Comparison of ENCODE assay signal across 1 cellular context in genomic region chr2:39570130-39570555, GRCh38.
TF ChIP-seq lines count a peak whose summit lies in the region.

No MANE protein-coding gene starts in this region.

TF ChIP-seq in HepG2, 621 proteins besides CTCF, POLR2A, EP300 and RAD21 (continued from another document and continues in another):
- 0 out of 4 replicates have a peak, but pooled peaks of 1 of the 2 experiments have one; percentile 19 for TF ChIP-seq REST (IDR thresholded peaks at IDR 0.05; ENCODE audit: borderline replicate concordance in 1 of 2, low read depth in 1 of 2, low read length in 2 of 2)
- peak; percentile 53; the same call in 1 of the 2 replicates for TF ChIP-seq ZBTB7B (CRISPR knock-in tag; IDR thresholded peaks at IDR 0.05)
- TF ChIP-seq ZNF225 (CRISPR knock-in tag; IDR thresholded peaks at IDR 0.05) = no peak
- TF ChIP-seq MAFK (conservative IDR thresholded peaks at IDR 0.05 in 1 of 2, IDR thresholded peaks at IDR 0.05 in 1 of 2; ENCODE audit: low read length in 2 of 2) = peak; percentile 83 to 87
- no peak for TF ChIP-seq SOX13 (IDR thresholded peaks at IDR 0.05)
- peak in 1 of 2 experiments; percentile 79; a peak in 2 of 4 replicates for TF ChIP-seq SOX13 (CRISPR knock-in tag; conservative IDR thresholded peaks at IDR 0.05 in 1 of 2, IDR thresholded peaks at IDR 0.05 in 1 of 2)
- TF ChIP-seq, protein P1, sequence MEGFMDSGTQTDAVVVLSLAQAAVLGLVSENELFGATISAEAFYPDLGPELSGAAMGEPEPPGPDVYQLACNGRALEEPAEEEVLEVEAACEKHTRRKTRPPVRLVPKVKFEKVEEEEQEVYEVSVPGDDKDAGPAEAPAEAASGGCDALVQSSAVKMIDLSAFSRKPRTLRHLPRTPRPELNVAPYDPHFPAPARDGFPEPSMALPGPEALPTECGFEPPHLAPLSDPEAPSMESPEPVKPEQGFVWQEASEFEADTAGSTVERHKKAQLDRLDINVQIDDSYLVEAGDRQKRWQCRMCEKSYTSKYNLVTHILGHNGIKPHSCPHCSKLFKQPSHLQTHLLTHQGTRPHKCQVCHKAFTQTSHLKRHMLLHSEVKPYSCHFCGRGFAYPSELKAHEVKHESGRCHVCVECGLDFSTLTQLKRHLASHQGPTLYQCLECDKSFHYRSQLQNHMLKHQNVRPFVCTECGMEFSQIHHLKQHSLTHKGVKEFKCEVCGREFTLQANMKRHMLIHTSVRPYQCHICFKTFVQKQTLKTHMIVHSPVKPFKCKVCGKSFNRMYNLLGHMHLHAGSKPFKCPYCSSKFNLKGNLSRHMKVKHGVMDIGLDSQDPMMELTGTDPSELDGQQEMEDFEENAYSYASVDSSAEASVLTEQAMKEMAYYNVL (CRISPR knock-in tag; IDR thresholded peaks at IDR 0.05; ENCODE audit: borderline replicate concordance) = 0 out of 2 replicates have a peak, but pooled peaks have one; percentile 61
- TF ChIP-seq, protein P2, sequence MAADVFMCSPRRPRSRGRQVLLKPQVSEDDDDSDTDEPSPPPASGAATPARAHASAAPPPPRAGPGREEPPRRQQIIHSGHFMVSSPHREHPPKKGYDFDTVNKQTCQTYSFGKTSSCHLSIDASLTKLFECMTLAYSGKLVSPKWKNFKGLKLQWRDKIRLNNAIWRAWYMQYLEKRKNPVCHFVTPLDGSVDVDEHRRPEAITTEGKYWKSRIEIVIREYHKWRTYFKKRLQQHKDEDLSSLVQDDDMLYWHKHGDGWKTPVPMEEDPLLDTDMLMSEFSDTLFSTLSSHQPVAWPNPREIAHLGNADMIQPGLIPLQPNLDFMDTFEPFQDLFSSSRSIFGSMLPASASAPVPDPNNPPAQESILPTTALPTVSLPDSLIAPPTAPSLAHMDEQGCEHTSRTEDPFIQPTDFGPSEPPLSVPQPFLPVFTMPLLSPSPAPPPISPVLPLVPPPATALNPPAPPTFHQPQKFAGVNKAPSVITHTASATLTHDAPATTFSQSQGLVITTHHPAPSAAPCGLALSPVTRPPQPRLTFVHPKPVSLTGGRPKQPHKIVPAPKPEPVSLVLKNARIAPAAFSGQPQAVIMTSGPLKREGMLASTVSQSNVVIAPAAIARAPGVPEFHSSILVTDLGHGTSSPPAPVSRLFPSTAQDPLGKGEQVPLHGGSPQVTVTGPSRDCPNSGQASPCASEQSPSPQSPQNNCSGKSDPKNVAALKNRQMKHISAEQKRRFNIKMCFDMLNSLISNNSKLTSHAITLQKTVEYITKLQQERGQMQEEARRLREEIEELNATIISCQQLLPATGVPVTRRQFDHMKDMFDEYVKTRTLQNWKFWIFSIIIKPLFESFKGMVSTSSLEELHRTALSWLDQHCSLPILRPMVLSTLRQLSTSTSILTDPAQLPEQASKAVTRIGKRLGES (CRISPR knock-in tag; IDR thresholded peaks at IDR 0.05; ENCODE audit: borderline replicate concordance) = no peak
- TF ChIP-seq ZNF232 (CRISPR knock-in tag; IDR thresholded peaks at IDR 0.05; ENCODE audit: borderline replicate concordance) = no peak
- peak; percentile 76; the same call in 1 of the 2 replicates for TF ChIP-seq TBX2 (CRISPR knock-in tag; IDR thresholded peaks at IDR 0.05; ENCODE audit: borderline replicate concordance)
- peak; percentile 37 for TF ChIP-seq MED8 (CRISPR knock-in tag; IDR thresholded peaks at IDR 0.05; ENCODE audit: insufficient replicate concordance)
- TF ChIP-seq HDAC6 (IDR thresholded peaks at IDR 0.05; ENCODE audit: low read depth, low read length) = no peak
- TF ChIP-seq FOXJ3 (CRISPR knock-in tag; IDR thresholded peaks at IDR 0.05; ENCODE audit: borderline replicate concordance) = peak; percentile 62; the same call in 1 of the 2 replicates
- TF ChIP-seq ZNF709 (CRISPR knock-in tag; IDR thresholded peaks at IDR 0.05) = 0 out of 2 replicates have a peak, but pooled peaks have one; percentile 58
- peak; percentile 47; the same call in 1 of the 2 replicates for TF ChIP-seq MXD4 (CRISPR knock-in tag; IDR thresholded peaks at IDR 0.05)
- TF ChIP-seq CEBPG (CRISPR knock-in tag; IDR thresholded peaks at IDR 0.05) = peak; percentile 39; the same call in 1 of the 2 replicates
- TF ChIP-seq ZNF510 (CRISPR knock-in tag; IDR thresholded peaks at IDR 0.05; ENCODE audit: low read depth) = no peak
- TF ChIP-seq ZKSCAN8 (CRISPR knock-in tag; IDR thresholded peaks at IDR 0.05; ENCODE audit: borderline replicate concordance) = 0 out of 2 replicates have a peak, but pooled peaks have one; percentile 16
- TF ChIP-seq DPF2 (CRISPR knock-in tag; IDR thresholded peaks at IDR 0.05; ENCODE audit: borderline replicate concordance, low read depth) = 0 out of 2 replicates have a peak, but pooled peaks have one; percentile 14
- TF ChIP-seq RFX1 (IDR thresholded peaks at IDR 0.05) = no peak
- TF ChIP-seq SALL1 (CRISPR knock-in tag; IDR thresholded peaks at IDR 0.05) = peak; percentile 68; the same call in 1 of the 2 replicates
- TF ChIP-seq ZMYM4 (CRISPR knock-in tag; IDR thresholded peaks at IDR 0.05) = peak; percentile 77
- 0 out of 2 replicates have a peak, but pooled peaks have one; percentile 31 for TF ChIP-seq CC2D1A (CRISPR knock-in tag; IDR thresholded peaks at IDR 0.05)
- TF ChIP-seq NR2F6 (IDR thresholded peaks at IDR 0.05) = peak; percentile 38; the same call in 1 of the 2 replicates
- peak; percentile 58 for TF ChIP-seq NR2F6 (CRISPR knock-in tag; IDR thresholded peaks at IDR 0.05)
- peak; percentile 71; the same call in 1 of the 2 replicates for TF ChIP-seq ISL2 (CRISPR knock-in tag; IDR thresholded peaks at IDR 0.05)
- TF ChIP-seq RFXAP (CRISPR knock-in tag; IDR thresholded peaks at IDR 0.05; ENCODE audit: borderline replicate concordance) = no peak
- peak; percentile 63; the same call in 1 of the 2 replicates for TF ChIP-seq HDAC2 (CRISPR knock-in tag; IDR thresholded peaks at IDR 0.05)
- TF ChIP-seq HMGA1 (CRISPR knock-in tag; conservative IDR thresholded peaks at IDR 0.05) = no peak
- 0 out of 2 replicates have a peak, but pooled peaks have one; percentile 13 for TF ChIP-seq STAG1 (CRISPR knock-in tag; IDR thresholded peaks at IDR 0.05)
- no peak for TF ChIP-seq RAD51 (IDR thresholded peaks at IDR 0.05; ENCODE audit: borderline replicate concordance)
- TF ChIP-seq, protein P3, sequence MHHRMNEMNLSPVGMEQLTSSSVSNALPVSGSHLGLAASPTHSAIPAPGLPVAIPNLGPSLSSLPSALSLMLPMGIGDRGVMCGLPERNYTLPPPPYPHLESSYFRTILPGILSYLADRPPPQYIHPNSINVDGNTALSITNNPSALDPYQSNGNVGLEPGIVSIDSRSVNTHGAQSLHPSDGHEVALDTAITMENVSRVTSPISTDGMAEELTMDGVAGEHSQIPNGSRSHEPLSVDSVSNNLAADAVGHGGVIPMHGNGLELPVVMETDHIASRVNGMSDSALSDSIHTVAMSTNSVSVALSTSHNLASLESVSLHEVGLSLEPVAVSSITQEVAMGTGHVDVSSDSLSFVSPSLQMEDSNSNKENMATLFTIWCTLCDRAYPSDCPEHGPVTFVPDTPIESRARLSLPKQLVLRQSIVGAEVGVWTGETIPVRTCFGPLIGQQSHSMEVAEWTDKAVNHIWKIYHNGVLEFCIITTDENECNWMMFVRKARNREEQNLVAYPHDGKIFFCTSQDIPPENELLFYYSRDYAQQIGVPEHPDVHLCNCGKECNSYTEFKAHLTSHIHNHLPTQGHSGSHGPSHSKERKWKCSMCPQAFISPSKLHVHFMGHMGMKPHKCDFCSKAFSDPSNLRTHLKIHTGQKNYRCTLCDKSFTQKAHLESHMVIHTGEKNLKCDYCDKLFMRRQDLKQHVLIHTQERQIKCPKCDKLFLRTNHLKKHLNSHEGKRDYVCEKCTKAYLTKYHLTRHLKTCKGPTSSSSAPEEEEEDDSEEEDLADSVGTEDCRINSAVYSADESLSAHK (CRISPR knock-in tag; IDR thresholded peaks at IDR 0.05; ENCODE audit: borderline replicate concordance) = no peak
- no peak for TF ChIP-seq FOXC1 (CRISPR knock-in tag; IDR thresholded peaks at IDR 0.05; ENCODE audit: borderline replicate concordance)
- no peak for TF ChIP-seq GMEB1 (CRISPR knock-in tag; IDR thresholded peaks at IDR 0.05; ENCODE audit: borderline replicate concordance)
- TF ChIP-seq SIX1 (CRISPR knock-in tag; IDR thresholded peaks at IDR 0.05; ENCODE audit: borderline replicate concordance) = no peak
- no peak for TF ChIP-seq ZNF556 (CRISPR knock-in tag; IDR thresholded peaks at IDR 0.05; ENCODE audit: borderline replicate concordance)
- 0 out of 2 replicates have a peak, but pooled peaks have one; percentile 31 for TF ChIP-seq PITX1 (CRISPR knock-in tag; IDR thresholded peaks at IDR 0.05)
- TF ChIP-seq ZNF33B (CRISPR knock-in tag; IDR thresholded peaks at IDR 0.05) = no peak
- no peak for TF ChIP-seq PLRG1 (conservative IDR thresholded peaks at IDR 0.05)
- TF ChIP-seq, protein P4, sequence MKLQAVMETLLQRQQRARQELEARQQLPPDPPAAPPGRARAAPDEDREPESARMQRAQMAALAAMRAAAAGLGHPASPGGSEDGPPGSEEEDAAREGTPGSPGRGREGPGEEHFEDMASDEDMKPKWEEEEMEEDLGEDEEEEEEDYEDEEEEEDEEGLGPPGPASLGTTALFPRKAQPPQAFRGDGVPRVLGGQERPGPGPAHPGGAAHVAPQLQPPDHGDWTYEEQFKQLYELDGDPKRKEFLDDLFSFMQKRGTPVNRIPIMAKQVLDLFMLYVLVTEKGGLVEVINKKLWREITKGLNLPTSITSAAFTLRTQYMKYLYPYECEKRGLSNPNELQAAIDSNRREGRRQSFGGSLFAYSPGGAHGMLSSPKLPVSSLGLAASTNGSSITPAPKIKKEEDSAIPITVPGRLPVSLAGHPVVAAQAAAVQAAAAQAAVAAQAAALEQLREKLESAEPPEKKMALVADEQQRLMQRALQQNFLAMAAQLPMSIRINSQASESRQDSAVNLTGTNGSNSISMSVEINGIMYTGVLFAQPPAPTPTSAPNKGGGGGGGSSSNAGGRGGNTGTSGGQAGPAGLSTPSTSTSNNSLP (IDR thresholded peaks at IDR 0.05; ENCODE audit: low read depth, low read length) = no peak
- peak; percentile 74; the same call in 1 of the 2 replicates for TF ChIP-seq SKIL (CRISPR knock-in tag; IDR thresholded peaks at IDR 0.05; ENCODE audit: borderline replicate concordance)
